5 cellular contexts compared by ENCODE assay signal in genomic region chr1:147677681-147678080, GRCh38. TPM values are rescaled to one million over a fixed set of nuclear protein-coding genes. Genes with fewer than 3 reads are reported as not detected.
DNase-seq lines count a peak whose midpoint lies in the region; ATAC-seq, FAIRE-seq and TF ChIP-seq lines count a peak whose summit lies in the region.
"Not testable (repeated sequence)": the region's sequence is repeated elsewhere in the genome, so short reads cannot be mapped to it uniquely, and the experiment has no call there.

No MANE protein-coding gene starts in this region.

- not testable (repeated sequence) for DNase-seq in A549 (ENCODE audit: low read depth in 1 of 2, low spot score in 1 of 2); HCT116 (ENCODE audit: low read depth, low spot score); PC-3; RWPE2 (ENCODE audit: low spot score); HepG2 (ENCODE audit: low spot score)

- not testable (repeated sequence) for H3K79me2 ChIP-seq in HCT116 (ENCODE audit: insufficient read depth, low read length); PC-3 (ENCODE audit: low read length); HepG2 (ENCODE audit: insufficient read depth, low read length)

- H3K9me3 ChIP-seq in A549 (peaks cover 30% of the 10 kb centered on the region), PC-3 (ENCODE audit: low read length) (peaks cover 26% of the 10 kb centered on the region), HepG2 (ENCODE audit: low read length) (peaks cover 22% of the 10 kb centered on the region)
- not testable (repeated sequence) for H3K9me3 ChIP-seq in HCT116 (ENCODE audit: control insufficient read depth in 1 of 2, insufficient read depth in 1 of 2, low read depth in 1 of 2, low read length in 2 of 2); RWPE2 (ENCODE audit: severe bottlenecking)

- not testable (repeated sequence) for TF ChIP-seq CTCF in A549 (IDR thresholded peaks at IDR 0.05); HCT116 (IDR thresholded peaks at IDR 0.05 in 2 of 3, conservative IDR thresholded peaks at IDR 0.05 in 1 of 3; ENCODE audit: borderline replicate concordance in 1 of 3, insufficient read depth in 1 of 3, low read depth in 2 of 3, low read length in 2 of 3); PC-3 (conservative IDR thresholded peaks at IDR 0.05; ENCODE audit: low read depth, low read length); RWPE2 (IDR thresholded peaks at IDR 0.05; ENCODE audit: poor library complexity, severe bottlenecking); HepG2 (CRISPR knock-in tag; IDR thresholded peaks at IDR 0.05)

- H3K4me3 ChIP-seq in A549; HCT116 (replicated peaks in 1 of 2; ENCODE audit: low read depth in 1 of 2, low read length in 2 of 2); PC-3 (ENCODE audit: low read length); RWPE2 (ENCODE audit: severe bottlenecking); HepG2 (replicated peaks in 1 of 3; ENCODE audit: insufficient read depth in 1 of 3, low read depth in 2 of 3, low read length in 3 of 3): not testable (repeated sequence)

- BruUV-seq in HCT116 (replicated peaks; lab: Mats Ljungman, UMichigan); PC-3 (replicated peaks; lab: Mats Ljungman, UMichigan); HepG2 (replicated peaks; lab: Mats Ljungman, UMichigan): not testable (repeated sequence)

- intact Hi-C loops in HCT116 (cut with micrococcal nuclease); HepG2 (cut with micrococcal nuclease; ENCODE audit: unreplicated experiment): not testable (repeated sequence)
- intact Hi-C loops in PC-3 (cut with micrococcal nuclease) = loop anchor here (2.0 kb wide), 2 partner anchors 23 to 35 kb away; no protein-coding TSS in a partner anchor

- H4K20me1 ChIP-seq in HCT116 (ENCODE audit: insufficient read depth); PC-3 (ENCODE audit: low read length); HepG2 (ENCODE audit: insufficient read depth, low read length): not testable (repeated sequence)

- not testable (repeated sequence) for H3K36me3 ChIP-seq in HCT116 (ENCODE audit: control insufficient read depth in 1 of 2, insufficient read depth in 2 of 2, low read length in 2 of 2); RWPE2 (ENCODE audit: low read depth); HepG2 (replicated peaks in 1 of 2; ENCODE audit: control insufficient read depth in 1 of 2, insufficient read depth in 2 of 2, low read length in 2 of 2)
- peaks cover 20% of the 10 kb centered on the region for H3K36me3 ChIP-seq in PC-3 (ENCODE audit: low read depth, low read length)

- 80% methylated on average over 5 of the region's 5 CpGs for WGBS in A549 (ENCODE audit: missing lambda C conversion rate)
- 32% methylated on average over 5 of the region's 5 CpGs for WGBS in HepG2 (ENCODE audit: low lambda C conversion rate)

- POLR2A ChIA-PET in A549 (lab: Yijun Ruan, JAX); HCT116 (lab: Charles Lee); PC-3 (lab: Charles Lee; ENCODE audit: unreplicated experiment); HepG2 (lab: Yijun Ruan, JAX): not testable (repeated sequence)

- peaks cover 26% of the 10 kb centered on the region for H3F3A ChIP-seq in PC-3 (ENCODE audit: low read length, unreplicated experiment)

- H3K9ac ChIP-seq in HCT116 (ENCODE audit: low read length); PC-3 (ENCODE audit: low read length); HepG2 (ENCODE audit: insufficient read depth, low read depth, low read length): not testable (repeated sequence)

- in situ Hi-C loops in HepG2 (cut with HindIII; ENCODE audit: extremely low pct_ligation_motif_present, low pct_unique_long_range_greater_than_20kb) = not testable (repeated sequence)

- not testable (repeated sequence) for H3K4me2 ChIP-seq in A549; HCT116 (ENCODE audit: low read length); PC-3 (ENCODE audit: low read length); HepG2 (ENCODE audit: low read depth, low read length)

- RAD21 ChIA-PET in HCT116 (lab: Charles Lee; ENCODE audit: low non-redundant PET in 1 of 2, low total read pairs in 2 of 2, uncharacterized antibody in 2 of 2, unreplicated experiment in 2 of 2) = not testable (repeated sequence)

- TF ChIP-seq RAD21 in A549 (conservative IDR thresholded peaks at IDR 0.05 in 1 of 2, IDR thresholded peaks at IDR 0.05 in 1 of 2); HCT116 (IDR thresholded peaks at IDR 0.05; ENCODE audit: low read depth); HepG2 (CRISPR knock-in tag; IDR thresholded peaks at IDR 0.05): not testable (repeated sequence)

- H3K4me1 ChIP-seq in A549 = peaks cover 25% of the 10 kb centered on the region
- H3K4me1 ChIP-seq in HCT116 (ENCODE audit: control insufficient read depth in 1 of 2, insufficient read depth in 2 of 2, low read length in 2 of 2) = peaks cover 0 to 16% of the 10 kb centered on the region in 2 experiments; a peak in 2 of 4 replicates
- peaks cover 42% of the 10 kb centered on the region for H3K4me1 ChIP-seq in PC-3 (ENCODE audit: insufficient read depth, low read length)
- peaks cover 22% of the 10 kb centered on the region for H3K4me1 ChIP-seq in RWPE2 (ENCODE audit: insufficient read depth, poor library complexity, severe bottlenecking)
- H3K4me1 ChIP-seq in HepG2 (ENCODE audit: insufficient read depth, low read length) = peaks cover 22% of the 10 kb centered on the region

- not testable (repeated sequence) for H3K27me3 ChIP-seq in HCT116 (ENCODE audit: insufficient read depth, low read length); PC-3 (ENCODE audit: low read length); RWPE2 (ENCODE audit: insufficient read depth, poor library complexity, severe bottlenecking); HepG2 (ENCODE audit: control insufficient read depth in 1 of 2, insufficient read depth in 2 of 2, low read length in 2 of 2)

- FAIRE-seq in A549 (lab: Jason Lieb, UNC); HepG2 (lab: Jason Lieb, UNC): not testable (repeated sequence)

- ATAC-seq in A549; HCT116; PC-3; RWPE2 (ENCODE audit: low read depth); HepG2: not testable (repeated sequence)

- not testable (repeated sequence) for TF ChIP-seq EP300 in A549 (IDR thresholded peaks at IDR 0.05); HepG2 (IDR thresholded peaks at IDR 0.05; ENCODE audit: low read depth in 2 of 2, low read length in 2 of 2); HepG2 (CRISPR knock-in tag; IDR thresholded peaks at IDR 0.05; ENCODE audit: borderline replicate concordance)

- H3K27ac ChIP-seq in A549 = peak overlapping the region; percentile 45 to 76; a peak in 4 of 6 replicates
- not testable (repeated sequence) for H3K27ac ChIP-seq in HCT116 (ENCODE audit: low read depth, low read length); HepG2 (ENCODE audit: extremely low read length, insufficient read depth, low read length)
- H3K27ac ChIP-seq in PC-3 (ENCODE audit: low read length) = peak overlapping the region; percentile 96
- peak overlapping the region; percentile 83 for H3K27ac ChIP-seq in RWPE2 (ENCODE audit: poor library complexity, severe bottlenecking)

- not testable (repeated sequence) for H2AFZ ChIP-seq in HCT116 (ENCODE audit: low read depth, low read length, poor library complexity, severe bottlenecking); PC-3 (ENCODE audit: low read length); HepG2 (ENCODE audit: low read length)

- CTCF ChIA-PET in A549 (lab: Yijun Ruan, JAX); HCT116 (lab: Charles Lee); PC-3 (lab: Charles Lee); HepG2 (lab: Yijun Ruan, JAX; ENCODE audit: low intra/inter-chr PET ratio, low total read pairs): not testable (repeated sequence)

- H3K9me2 ChIP-seq in HCT116 (ENCODE audit: insufficient read depth); PC-3 (replicated peaks; ENCODE audit: low read length): not testable (repeated sequence)

- TF ChIP-seq POLR2A in A549 (IDR thresholded peaks at IDR 0.05; ENCODE audit: low read length); HCT116 (IDR thresholded peaks at IDR 0.05; ENCODE audit: borderline replicate concordance, extremely low read depth, insufficient read depth, insufficient read length); HepG2 (IDR thresholded peaks at IDR 0.05; ENCODE audit: insufficient read depth in 1 of 2, low read depth in 2 of 2, low read length in 2 of 2): not testable (repeated sequence)

RNA-seq across cellular contexts. Expression of gene ACP6, which starts 7.4 kb away (rescaled TPM):
- polyA plus RNA-seq in A549 (2011; rRNA removed) = 26.2 and 26.5 TPM in 2 replicates
- 6.0 and 8.4 TPM in 2 replicates for polyA plus RNA-seq in A549 (2012; cell fraction: cytosol; rRNA removed)
- polyA plus RNA-seq in A549 (2012; cell fraction: nucleus; rRNA removed) = 8.9 and 19.0 TPM in 2 replicates
- 12.4 to 21.7 TPM (median 14.9 TPM) in 3 replicates for polyA plus RNA-seq in A549 (2017; fragmentation: RNase III; extraction: RNeasy Plus Mini Kit Qiagen cat#74134 plus additional on column Dnase treatment)
- 23.4 and 24.8 TPM in 2 replicates for polyA minus RNA-seq in A549 (2011; rRNA and poly(A)+ RNA removed)
- 26.4 TPM for total RNA-seq in HCT116 (2021; ENCODE audit: unreplicated experiment)
- polyA plus RNA-seq in HCT116 (2012) = 17.8 and 25.9 TPM in 2 replicates
- 51.2 and 58.2 TPM in 2 replicates for total RNA-seq in PC-3 (2014; rRNA removed)
- 17.7 and 18.1 TPM in 2 replicates for total RNA-seq in HepG2 (2016; rRNA removed; fragmentation: Illumina TruSeq; extraction: Trizol)
- 9.9 and 12.2 TPM in 2 replicates for total RNA-seq in HepG2 (2016; cell fraction: cytosol; rRNA removed; fragmentation: Illumina TruSeq; extraction: Trizol; ENCODE audit: low read depth)
- 21.9 and 22.7 TPM in 2 replicates for total RNA-seq in HepG2 (2016; cell fraction: insoluble cytoplasmic fraction; rRNA removed; fragmentation: Illumina TruSeq; extraction: Trizol)
- total RNA-seq in HepG2 (2016; cell fraction: membrane; rRNA removed; fragmentation: Illumina TruSeq; extraction: Trizol) = 14.1 and 17.2 TPM in 2 replicates
- total RNA-seq in HepG2 (2016; cell fraction: nucleus; rRNA removed; fragmentation: Illumina TruSeq; extraction: Trizol) = 18.7 and 19.6 TPM in 2 replicates
- 33.7 and 34.1 TPM in 2 replicates for polyA plus RNA-seq in HepG2 (2011; rRNA removed)
- polyA plus RNA-seq in HepG2 (2011; cell fraction: cytosol; rRNA removed) = 11.9 and 17.2 TPM in 2 replicates
- 75.7 and 80.3 TPM in 2 replicates for polyA plus RNA-seq in HepG2 (2011; cell fraction: nucleus; rRNA removed)
- 23.3 and 33.1 TPM in 2 replicates for polyA plus RNA-seq in HepG2 (2012)
- polyA plus RNA-seq in HepG2 (2016; cell fraction: cytosol; fragmentation: Illumina TruSeq; extraction: Trizol; ENCODE audit: low read depth) = 8.6 and 11.3 TPM in 2 replicates
- polyA plus RNA-seq in HepG2 (2016; cell fraction: insoluble cytoplasmic fraction; fragmentation: Illumina TruSeq; extraction: Trizol; ENCODE audit: low read depth) = 24.4 and 27.9 TPM in 2 replicates
- polyA plus RNA-seq in HepG2 (2016; cell fraction: membrane; fragmentation: Illumina TruSeq; extraction: Trizol; ENCODE audit: low read depth) = 14.1 and 17.3 TPM in 2 replicates
- 43.4 and 47.0 TPM in 2 replicates for polyA plus RNA-seq in HepG2 (2016; cell fraction: nucleus; fragmentation: Illumina TruSeq; extraction: Trizol; ENCODE audit: insufficient read depth, low read depth)
- polyA minus RNA-seq in HepG2 (2011; rRNA and poly(A)+ RNA removed; ENCODE audit: low replicate concordance) = 16.0 and 26.3 TPM in 2 replicates
- 7.3 and 10.7 TPM in 2 replicates for polyA minus RNA-seq in HepG2 (2011; cell fraction: cytosol; rRNA and poly(A)+ RNA removed)
- 43.9 and 53.2 TPM in 2 replicates for polyA minus RNA-seq in HepG2 (2011; cell fraction: nucleus; rRNA and poly(A)+ RNA removed)
